ENCODE assay signal across 21 cellular contexts in the genomic region with DNA sequence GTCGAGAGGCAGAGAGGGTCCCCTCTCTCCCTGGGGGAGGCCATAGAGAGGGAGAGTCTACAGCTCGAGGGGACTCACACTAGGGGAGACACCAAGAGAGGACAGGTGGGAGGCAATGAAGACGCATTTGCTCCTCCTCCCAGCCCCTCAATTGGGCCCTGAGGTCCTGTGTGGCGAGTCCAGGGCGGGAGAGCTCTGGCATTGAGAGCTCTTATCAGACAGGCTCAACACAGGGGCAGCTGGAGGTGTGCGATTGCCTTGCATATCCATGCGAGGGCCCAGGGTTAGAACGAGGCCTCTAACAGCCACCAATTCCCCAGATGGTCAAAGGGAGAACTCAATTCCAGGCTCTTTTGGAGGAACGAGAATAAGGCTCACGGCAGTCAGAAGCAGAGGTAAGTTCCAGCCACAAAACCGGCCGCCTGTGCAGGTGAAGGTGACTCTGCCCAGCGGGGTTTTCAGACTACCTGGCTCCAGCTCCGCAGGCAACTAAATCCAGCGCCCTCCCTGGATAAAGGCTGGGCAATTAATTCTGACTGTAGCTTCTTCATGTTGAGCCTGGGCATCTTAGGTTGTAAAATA.
"Had no signal": no experiment of that assay in that cellular context is flagged by ENCODE, and none has a peak within 500 bp of the region (broad histone marks: within the 10 kb centered on the region; RNA-seq: fewer than 3 reads in every experiment).

No MANE protein-coding gene starts in this region.

- H3K9me3 ChIP-seq: ovary, sigmoid colon, thoracic aorta, upper lobe of left lung had no signal

- H3K27ac Mint-ChIP-seq: activated B cell treated with CpG ODN at 0.5 μM for 24 hours; activated CD4-positive, alpha-beta T cell treated with anti-CD3 and anti-CD28 coated beads, Interleukin-2, amount 10 ng/mL, durations not matched to agents 24 days and 14 days; activated CD8-positive, alpha-beta T cell treated with anti-CD3 and anti-CD28 coated beads for 36 hours; activated naive CD4-positive, alpha-beta T cell treated with anti-CD3 and anti-CD28 coated beads for 36 hours; activated T-helper 17 cell treated with anti-CD3 and anti-CD28 coated beads, Interleukin-2, amount 50 U/mL, for 72 hours; endodermal cell; stimulated activated memory B cell treated with anti-CD40 and anti-IgM and Interleukin-4, amounts not matched to agents 10 μg/mL and 1 μg/mL and 100 μg/mL, for 72 hours had no signal

- H3K27me3 ChIP-seq: dorsolateral prefrontal cortex, ovary, sigmoid colon, upper lobe of left lung had no signal

- H3K27me3 Mint-ChIP-seq: activated CD4-positive, alpha-beta T cell treated with anti-CD3 and anti-CD28 coated beads, Interleukin-2, amount 10 ng/mL, durations not matched to agents 24 days and 14 days; activated CD8-positive, alpha-beta T cell treated with anti-CD3 and anti-CD28 coated beads for 36 hours; activated T-helper 17 cell treated with anti-CD3 and anti-CD28 coated beads, Interleukin-2, amount 50 U/mL, for 72 hours had no signal

- H3K27ac ChIP-seq: epithelial cell of prostate, ovary, sigmoid colon, thoracic aorta, upper lobe of left lung had no signal

- H3K9me3 Mint-ChIP-seq: activated B cell treated with CpG ODN at 0.5 μM for 24 hours; activated CD4-positive, alpha-beta T cell treated with anti-CD3 and anti-CD28 coated beads, Interleukin-2, amount 10 ng/mL, durations not matched to agents 24 days and 14 days; activated CD8-positive, alpha-beta T cell treated with anti-CD3 and anti-CD28 coated beads for 36 hours; activated naive CD4-positive, alpha-beta T cell treated with anti-CD3 and anti-CD28 coated beads for 36 hours; activated T-helper 17 cell treated with anti-CD3 and anti-CD28 coated beads, Interleukin-2, amount 50 U/mL, for 72 hours; brain; endodermal cell; stimulated activated memory B cell treated with anti-CD40 and anti-IgM and Interleukin-4, amounts not matched to agents 10 μg/mL and 1 μg/mL and 100 μg/mL, for 72 hours had no signal

- DNase-seq: activated B cell treated with CpG ODN at 0.5 μM for 24 hours; activated CD4-positive, alpha-beta T cell treated with anti-CD3 and anti-CD28 coated beads, Interleukin-2, amount 10 ng/mL, durations not matched to agents 24 days and 14 days; activated CD8-positive, alpha-beta T cell treated with anti-CD3 and anti-CD28 coated beads for 36 hours; activated naive CD4-positive, alpha-beta T cell treated with anti-CD3 and anti-CD28 coated beads for 36 hours; activated T-cell treated with anti-CD3 and anti-CD28 coated beads, Interleukin-2, amount 50 U/mL, for 1 hour; central memory CD4-positive, alpha-beta T cell; endodermal cell; foreskin fibroblast; hippocampal formation; islet precursor cell; sigmoid colon; stimulated activated CD4-positive, alpha-beta T cell treated with anti-CD3 and anti-CD28 coated beads, Interleukin-4, amount 100 ng/mL, for 4 hours; T-helper 2 cell; upper lobe of left lung had no signal

- H3K4me3 Mint-ChIP-seq: activated B cell treated with CpG ODN at 0.5 μM for 24 hours; activated CD4-positive, alpha-beta T cell treated with anti-CD3 and anti-CD28 coated beads, Interleukin-2, amount 10 ng/mL, durations not matched to agents 24 days and 14 days; activated CD8-positive, alpha-beta T cell treated with anti-CD3 and anti-CD28 coated beads for 36 hours; activated naive CD4-positive, alpha-beta T cell treated with anti-CD3 and anti-CD28 coated beads for 36 hours; activated T-helper 17 cell treated with anti-CD3 and anti-CD28 coated beads, Interleukin-2, amount 50 U/mL, for 72 hours; brain; endodermal cell; stimulated activated memory B cell treated with anti-CD40 and anti-IgM and Interleukin-4, amounts not matched to agents 10 μg/mL and 1 μg/mL and 100 μg/mL, for 72 hours had no signal

- H3K36me3 ChIP-seq: ovary, thoracic aorta had no signal

- ATAC-seq: activated CD8-positive, alpha-beta T cell treated with anti-CD3 and anti-CD28 coated beads for 36 hours; activated T-helper 17 cell treated with anti-CD3 and anti-CD28 coated beads, Interleukin-2, amount 50 U/mL, for 72 hours; stimulated activated memory B cell treated with anti-CD40 and anti-IgM and Interleukin-4, amounts not matched to agents 10 μg/mL and 1 μg/mL and 100 μg/mL, for 72 hours had no signal

- H3K4me1 Mint-ChIP-seq: activated B cell treated with CpG ODN at 0.5 μM for 24 hours; activated CD4-positive, alpha-beta T cell treated with anti-CD3 and anti-CD28 coated beads, Interleukin-2, amount 10 ng/mL, durations not matched to agents 24 days and 14 days; activated T-helper 17 cell treated with anti-CD3 and anti-CD28 coated beads, Interleukin-2, amount 50 U/mL, for 72 hours had no signal

- H3K4me1 ChIP-seq: sigmoid colon had no signal

- H3K4me3 ChIP-seq: dorsolateral prefrontal cortex, ovary, sigmoid colon, thoracic aorta, upper lobe of left lung had no signal
